21 cellular contexts compared by ENCODE assay signal in genomic region chr4:43360296-43360695, GRCh38.
"Had no signal": no experiment of that assay in that cellular context is flagged by ENCODE, and none has a peak within 500 bp of the region (broad histone marks: within the 10 kb centered on the region; RNA-seq: fewer than 3 reads in every experiment).

No MANE protein-coding gene starts in this region.

- H3K79me2 ChIP-seq: hepatocyte, parathyroid adenoma had no signal

- ATAC-seq: effector memory CD8-positive, alpha-beta T cell; foreskin keratinocyte; left colon; left ventricle myocardium superior; psoas muscle; sciatic nerve had no signal

- H3K4me3 ChIP-seq: hepatocyte, lung, psoas muscle, spleen had no signal

- H3K9me3 ChIP-seq: psoas muscle, spleen had no signal

- H3K9ac ChIP-seq: parathyroid adenoma had no signal

- H2AFZ ChIP-seq: hepatocyte, parathyroid adenoma had no signal

- H3K4me1 ChIP-seq: foreskin keratinocyte, parathyroid adenoma, psoas muscle, spleen had no signal

- DNase-seq: effector memory CD8-positive, alpha-beta T cell; erythroblast; foreskin keratinocyte; left colon; left ventricle myocardium superior; mesenchymal stem cell; midbrain; naive B cell; occipital lobe; psoas muscle; retina; spleen; stimulated activated CD4-positive, alpha-beta T cell treated with anti-CD3 and anti-CD28 coated beads, Interleukin-15, amount 100 ng/mL, for 24 hours; stimulated activated CD4-positive, alpha-beta T cell treated with anti-CD3 and anti-CD28 coated beads, Interleukin-2, amount 100 ng/mL, for 24 hours; stimulated activated naive CD4-positive, alpha-beta T cell had no signal

- H3K27ac ChIP-seq: foreskin keratinocyte, hepatocyte, parathyroid adenoma, psoas muscle, spleen had no signal

- H3K27me3 ChIP-seq: foreskin keratinocyte, hepatocyte, spleen had no signal

- H3K4me2 ChIP-seq: hepatocyte had no signal

- H3K36me3 ChIP-seq: spleen had no signal

- FAIRE-seq: colon, urothelium cell line had no signal
